In genomic region chr1:230766318-230766717, GRCh38 we compare ENCODE assay signal across 1 cellular context.
TF ChIP-seq lines count a peak whose summit lies in the region.

No MANE protein-coding gene starts in this region.

TF ChIP-seq in HepG2, 621 proteins besides CTCF, POLR2A, EP300 and RAD21 (continued from another document):
- no peak for TF ChIP-seq ZNF407 (CRISPR knock-in tag; IDR thresholded peaks at IDR 0.05; ENCODE audit: not compliant biosample characterization)
- no peak for TF ChIP-seq NR1H2 (CRISPR knock-in tag; IDR thresholded peaks at IDR 0.05; ENCODE audit: borderline replicate concordance, low read depth)
- TF ChIP-seq MAFF (IDR thresholded peaks at IDR 0.05; ENCODE audit: low read depth, low read length): peak; percentile 55; the same call in 1 of the 2 replicates
- TF ChIP-seq MAFK (conservative IDR thresholded peaks at IDR 0.05 in 1 of 2, IDR thresholded peaks at IDR 0.05 in 1 of 2; ENCODE audit: low read length in 2 of 2): peak; percentile 68 to 69
